8 cellular contexts compared by ENCODE assay signal in genomic region chr7:27143022-27143949, GRCh38. TPM values are rescaled to one million over a fixed set of nuclear protein-coding genes. Genes with fewer than 3 reads are reported as not detected.
DNase-seq lines count a peak whose midpoint lies in the region; ATAC-seq lines count a peak whose summit lies in the region.

Gene HOXA5 (minus strand): TSS chr7:27143681. CDS start chr7:27143607, 74 bp downstream.

- H3K9ac ChIP-seq in mesenchymal stem cell (ENCODE audit: low read length), result peak within 1 kb of the TSS; percentile 97

- H2BK5ac ChIP-seq in mesenchymal stem cell (ENCODE audit: low read depth, low read length, poor library complexity, severe bottlenecking), result peak within 1 kb of the TSS; percentile 90

- peak within 1 kb of the TSS; percentile 49 for H4K8ac ChIP-seq in mesenchymal stem cell (ENCODE audit: low read length)

- H3K4me2 ChIP-seq in mesenchymal stem cell (ENCODE audit: low read length, poor library complexity, severe bottlenecking), result peak within 1 kb of the TSS; percentile 85

- peak within 1 kb of the TSS; percentile 31 to 53 for H3K4ac ChIP-seq in mesenchymal stem cell (ENCODE audit: low read depth in 1 of 2, low read length in 2 of 2)

- H2AFZ ChIP-seq in mesenchymal stem cell (ENCODE audit: low read depth, low read length), result peak within 1 kb of the TSS; percentile 84

- H3K14ac ChIP-seq in mesenchymal stem cell (ENCODE audit: low read length in 2 of 2), result peak within 1 kb of the TSS in 1 of 2 experiments; percentile 71

- peak within 1 kb of the TSS; percentile 37 to 78 for H3K18ac ChIP-seq in mesenchymal stem cell (ENCODE audit: low read depth in 1 of 2, low read length in 2 of 2)

- H3K27ac ChIP-seq in mesenchymal stem cell (ENCODE audit: low read length, poor library complexity, severe bottlenecking) (peak within 1 kb of the TSS; percentile 20), urinary bladder (ENCODE audit: low read depth) (peak within 1 kb of the TSS; percentile 72)

- no peak within 1 kb of the TSS for H2AK5ac ChIP-seq in mesenchymal stem cell (ENCODE audit: low read length, severe bottlenecking)

- peak within 1 kb of the TSS in 1 of 2 experiments; percentile 34 for H3K23ac ChIP-seq in mesenchymal stem cell (ENCODE audit: low read length in 2 of 2)

- 2% methylated on average over 75 of the region's 86 CpGs for WGBS in mesenchymal stem cell
- WGBS in urinary bladder, result 58% methylated on average over 86 of the region's 86 CpGs

- peaks cover 11 to 40% of the 10 kb centered on the region in 2 experiments for H3K36me3 ChIP-seq in mesenchymal stem cell (ENCODE audit: control insufficient read depth in 1 of 2, insufficient read depth in 2 of 2, low read depth in 1 of 2, low read length in 2 of 2)
- H3K36me3 ChIP-seq in urinary bladder (ENCODE audit: insufficient read depth), result peaks cover 3% of the 10 kb centered on the region

- peaks cover 0 to 11% of the 10 kb centered on the region in 2 experiments for H3K27me3 ChIP-seq in mesenchymal stem cell (ENCODE audit: control insufficient read depth in 1 of 2, insufficient read depth in 1 of 2, low read length in 2 of 2)

- no peaks in the 10 kb centered on the region for H3K9me3 ChIP-seq in mesenchymal stem cell (ENCODE audit: control insufficient read depth, low read length)

- peak within 1 kb of the TSS; percentile 82 to 96 for H3K4me3 ChIP-seq in mesenchymal stem cell (ENCODE audit: insufficient read depth in 1 of 2, low read depth in 1 of 2, low read length in 2 of 2)
- peak within 1 kb of the TSS; percentile 41 for H3K4me3 ChIP-seq in urinary bladder (ENCODE audit: low read depth, low read length)

- peaks cover 11% of the 10 kb centered on the region for H3K79me1 ChIP-seq in mesenchymal stem cell (replicated peaks; ENCODE audit: low read length, poor library complexity, severe bottlenecking)

- H3K4me1 ChIP-seq in mesenchymal stem cell (ENCODE audit: control insufficient read depth, insufficient read depth, low read depth, low read length) (peaks cover 8% of the 10 kb centered on the region), urinary bladder (ENCODE audit: insufficient read depth) (no peaks in the 10 kb centered on the region)

- ATAC-seq in GM18868 (IDR thresholded peaks at IDR 0.05; ENCODE audit: unreplicated experiment), result no peak

- DNase-seq in ELF-1 (ENCODE audit: low read depth, low spot score), result peak; percentile 96
- peak; percentile 89 for DNase-seq in NCI-H2196 (lab: John Stamatoyannopoulos, UW; ENCODE audit: unreplicated experiment)
- DNase-seq in dermis blood vessel endothelial cell, result peak; percentile 81
- peak; percentile 84 for DNase-seq in mesenchymal stem cell
- DNase-seq in NCI-H2081 (lab: John Stamatoyannopoulos, UW), result no peak
- DNase-seq in NCI-H2029 treated with DMSO at 0.1 percent for 48 hours (lab: John Stamatoyannopoulos, UW), result no peak

- peak within 1 kb of the TSS; percentile 54 for H4K91ac ChIP-seq in mesenchymal stem cell (ENCODE audit: low read length)

- no peak within 1 kb of the TSS for H2BK120ac ChIP-seq in mesenchymal stem cell (ENCODE audit: low read depth, low read length)

- peak within 1 kb of the TSS in 1 of 2 experiments; percentile 87 for H2BK12ac ChIP-seq in mesenchymal stem cell (ENCODE audit: low read length in 2 of 2)

- H2BK15ac ChIP-seq in mesenchymal stem cell (ENCODE audit: low read depth, poor library complexity, severe bottlenecking), result peak within 1 kb of the TSS; percentile 36

RNA-seq across cellular contexts. Expression of gene HOXA5, which starts in this region (rescaled TPM):
- total RNA-seq in dermis blood vessel endothelial cell (5.6 and 6.1 TPM in 2 replicates), urinary bladder (12.5 TPM)
- 2.0 TPM for polyA plus RNA-seq in mesenchymal stem cell (2013, experiment 1 of 2)
- polyA plus RNA-seq in mesenchymal stem cell (2013, experiment 2 of 2), result 2.0 TPM
- polyA plus RNA-seq in urinary bladder, result 9.9 TPM

Comparison
In these comparisons a context has a peak if more than half of its experiments do, and no peak if none do; other contexts are left out.
1. DNase-seq: peak in ELF-1 (single experiment), NCI-H2196 (single experiment), dermis blood vessel endothelial cell (single experiment) and mesenchymal stem cell (single experiment); none in NCI-H2081 (0 of 2) and NCI-H2029 treated with DMSO at 0.1 percent for 48 hours (single experiment).